Comparison of ENCODE assay signal across 27 cellular contexts in genomic region chr19:6685482-6685881, GRCh38. TPM values are rescaled to one million over a fixed set of nuclear protein-coding genes. Genes with fewer than 3 reads are reported as not detected.
"Had no signal": no experiment of that assay in that cellular context is flagged by ENCODE, and none has a peak within 500 bp of the region (broad histone marks: within the 10 kb centered on the region; RNA-seq: fewer than 3 reads in every experiment).

No MANE protein-coding gene starts in this region.

- H3K27me3 Mint-ChIP-seq: effector memory CD8-positive, alpha-beta T cell had no signal

- H3K9me3 Mint-ChIP-seq: immature natural killer cell had no signal

- H3K27ac ChIP-seq: esophagus squamous epithelium, lower lobe of right lung, parathyroid adenoma, prostate gland, sigmoid colon, testis, tibial artery had no signal

- H3K9ac ChIP-seq: parathyroid adenoma had no signal

- H3K4me1 ChIP-seq: esophagus squamous epithelium, lower lobe of right lung, parathyroid adenoma, prostate gland, sigmoid colon, testis, tibial artery had no signal

- H3K4me3 ChIP-seq: esophagus squamous epithelium, lower lobe of right lung, prostate gland, sigmoid colon, testis, tibial artery had no signal

- H3K4me1 Mint-ChIP-seq: immature natural killer cell, neural crest cell had no signal

- ATAC-seq: effector memory CD8-positive, alpha-beta T cell; left ventricle myocardium superior; naive thymus-derived CD8-positive, alpha-beta T cell; right cardiac atrium had no signal

- H3K36me3 Mint-ChIP-seq: immature natural killer cell; naive thymus-derived CD8-positive, alpha-beta T cell; type B pancreatic cell had no signal

- H3K4me3 Mint-ChIP-seq: effector memory CD8-positive, alpha-beta T cell; immature natural killer cell; naive thymus-derived CD8-positive, alpha-beta T cell; neural crest cell; type B pancreatic cell had no signal

- H3K27ac Mint-ChIP-seq: type B pancreatic cell had no signal

- H3K36me3 ChIP-seq: esophagus squamous epithelium, prostate gland had no signal

- H3K9me3 ChIP-seq: esophagus squamous epithelium, lower lobe of right lung, prostate gland, sigmoid colon, testis had no signal

- H3K27me3 ChIP-seq: esophagus squamous epithelium, sigmoid colon, testis had no signal

- FAIRE-seq: endometrium had no signal

- DNase-seq: cortex of kidney; effector memory CD8-positive, alpha-beta T cell; erythroblast; esophagus squamous epithelium; foreskin melanocyte; hypothalamus; immature natural killer cell; islet precursor cell; left ventricle myocardium superior; lower lobe of right lung; naive thymus-derived CD8-positive, alpha-beta T cell; right cardiac atrium; sigmoid colon; stimulated activated CD4-positive, alpha-beta T cell treated with anti-CD3 and anti-CD28 coated beads, Interleukin-2, amount 100 ng/mL, for 48 hours; stimulated activated naive CD4-positive, alpha-beta T cell treated with Interleukin-2 at 50 U/mL for 16 hours; substantia nigra; testis; tibial artery had no signal

RNA-seq across cellular contexts. Expression of gene TNFSF14, which starts 15.5 kb away (rescaled TPM):
- total RNA-seq: dermis microvascular lymphatic vessel endothelial cell, myocyte, neural crest cell, osteoblast, skeletal muscle tissue had no signal

RNA-seq across cellular contexts. Expression of gene C3, which starts 35.0 kb away (rescaled TPM):
- polyA plus RNA-seq: naive thymus-derived CD8-positive, alpha-beta T cell had no signal
